ENCODE assay signal across 8 cellular contexts in genomic region chr15:35182841-35183479, GRCh38.
DNase-seq lines count a peak whose midpoint lies in the region; ATAC-seq and TF ChIP-seq lines count a peak whose summit lies in the region.

No MANE protein-coding gene starts in this region.

- H3K56ac ChIP-seq in mesendoderm (ENCODE audit: low read length), result no peak overlapping the region

- no peak overlapping the region for H4K8ac ChIP-seq in mesendoderm (ENCODE audit: low read depth, low read length)

- no peak overlapping the region for H3K23ac ChIP-seq in mesendoderm (ENCODE audit: low read length)

- H3K4me2 ChIP-seq in MM.1S (ENCODE audit: low read depth, low read length), result peak overlapping the region; percentile 21
- H3K4me2 ChIP-seq in mesendoderm (ENCODE audit: low read length), result no peak overlapping the region

- DNase-seq in MM.1S, result peak; percentile 63
- DNase-seq in mesendoderm, result peak; percentile 83
- no peak for DNase-seq in islet precursor cell
- DNase-seq in NCI-H510A (lab: John Stamatoyannopoulos, UW), result no peak

- no peaks in the 10 kb centered on the region for H3K79me1 ChIP-seq in mesendoderm (ENCODE audit: low read length)

- H3K79me2 ChIP-seq in MM.1S (ENCODE audit: low read length) (no peaks in the 10 kb centered on the region), mesendoderm (ENCODE audit: control insufficient read depth, insufficient read depth, low read length) (no peaks in the 10 kb centered on the region)

- H3K9me3 ChIP-seq in MM.1S (replicated peaks; ENCODE audit: insufficient read depth, low read length), result no peaks in the 10 kb centered on the region

- H3K27ac ChIP-seq in MM.1S (ENCODE audit: low read length) (peak overlapping the region; percentile 22; the same call in 1 of the 2 replicates), mesendoderm (ENCODE audit: low read depth, low read length) (no peak overlapping the region)

- ATAC-seq in GM19043 (IDR thresholded peaks at IDR 0.05; ENCODE audit: low read depth, unreplicated experiment) (peak; percentile 57), HG02678 (IDR thresholded peaks at IDR 0.05; ENCODE audit: unreplicated experiment) (peak; percentile 82), HG02852 (IDR thresholded peaks at IDR 0.05; ENCODE audit: unreplicated experiment) (no peak), HG03039 (IDR thresholded peaks at IDR 0.05; ENCODE audit: unreplicated experiment) (no peak)

- no CpG with 5 or more reads among the region's 2 CpGs for WGBS in mesendoderm (ENCODE audit: extremely low coverage, insufficient coverage, low lambda C conversion rate)

- H4K5ac ChIP-seq in mesendoderm (ENCODE audit: low read length), result no peak overlapping the region

- no peak overlapping the region for H2BK5ac ChIP-seq in mesendoderm (ENCODE audit: low read length)

- no peak overlapping the region for H2BK120ac ChIP-seq in mesendoderm (ENCODE audit: low read depth, low read length)

- H3K4me1 ChIP-seq in MM.1S (ENCODE audit: low read length) (peaks cover 6% of the 10 kb centered on the region; the same call in 1 of the 2 replicates), mesendoderm (ENCODE audit: control insufficient read depth, low read depth, low read length) (no peaks in the 10 kb centered on the region)

- H2BK15ac ChIP-seq in mesendoderm (replicated peaks; ENCODE audit: low read depth), result no peak overlapping the region

- no peak overlapping the region for H3K4ac ChIP-seq in mesendoderm (ENCODE audit: low read depth, low read length)

- no peak overlapping the region for H2AFZ ChIP-seq in MM.1S (ENCODE audit: low read length)

- no peak overlapping the region for H2AK5ac ChIP-seq in mesendoderm (ENCODE audit: low read length)

- H4K20me1 ChIP-seq in MM.1S (ENCODE audit: insufficient read depth, low read length), result no peaks in the 10 kb centered on the region

- no peak overlapping the region for H3K9ac ChIP-seq in MM.1S (ENCODE audit: low read length)
- no peak overlapping the region for H3K9ac ChIP-seq in mesendoderm (ENCODE audit: low read length)

- no peak overlapping the region for H3K18ac ChIP-seq in mesendoderm (ENCODE audit: low read length)

- H3F3A ChIP-seq in MM.1S (ENCODE audit: insufficient read depth, low read length), result no peaks in the 10 kb centered on the region

- no peaks in the 10 kb centered on the region for H3K36me3 ChIP-seq in MM.1S (replicated peaks; ENCODE audit: insufficient read depth, low read length)
- no peaks in the 10 kb centered on the region for H3K36me3 ChIP-seq in mesendoderm (ENCODE audit: control insufficient read depth, insufficient read depth, low read length)

- no peaks in the 10 kb centered on the region for H3K9me2 ChIP-seq in MM.1S (replicated peaks; ENCODE audit: insufficient read depth, low read length)

- TF ChIP-seq CTCF in MM.1S (IDR thresholded peaks at IDR 0.05; ENCODE audit: low read length), result no peak

- H3K4me3 ChIP-seq in MM.1S (ENCODE audit: low read length), result peak overlapping the region; percentile 2; the same call in 1 of the 2 replicates
- H3K4me3 ChIP-seq in mesendoderm (ENCODE audit: low read length), result no peak overlapping the region

- no peaks in the 10 kb centered on the region for H3K27me3 ChIP-seq in MM.1S (replicated peaks; ENCODE audit: insufficient read depth, low read length)
- no peaks in the 10 kb centered on the region for H3K27me3 ChIP-seq in mesendoderm (ENCODE audit: insufficient read depth, low read length, poor library complexity)

Comparison
In these comparisons a context has a peak if more than half of its experiments do, and no peak if none do; other contexts are left out.
1. ATAC-seq: peak in GM19043 (single experiment) and HG02678 (single experiment); none in HG02852 (single experiment) and HG03039 (single experiment).
2. DNase-seq: peak in MM.1S (single experiment) and mesendoderm (single experiment); none in islet precursor cell (single experiment) and NCI-H510A (single experiment).